ENCODE assay signal across 9 cellular contexts in genomic region chr6:150881911-150882481, GRCh38. TPM values are rescaled to one million over a fixed set of nuclear protein-coding genes. Genes with fewer than 3 reads are reported as not detected.
DNase-seq lines count a peak whose midpoint lies in the region; ATAC-seq, FAIRE-seq and TF ChIP-seq lines count a peak whose summit lies in the region.
"Had no signal": no experiment of that assay in that cellular context is flagged by ENCODE, and none has a peak within 500 bp of the region (broad histone marks: within the 10 kb centered on the region; RNA-seq: fewer than 3 reads in every experiment).

No MANE protein-coding gene starts in this region.

- H3K27me3 Mint-ChIP-seq in progenitor cell of endocrine pancreas, result no peaks in the 10 kb centered on the region

- FAIRE-seq in D721Med (lab: Jason Lieb, UNC), result no peak

- peaks cover 16% of the 10 kb centered on the region for H3K4me1 Mint-ChIP-seq in progenitor cell of endocrine pancreas (ENCODE audit: low read depth)

- DNase-seq in ELF-1 (ENCODE audit: low read depth, low spot score) (peak; percentile 65), foreskin melanocyte (peak; percentile 100), progenitor cell of endocrine pancreas (ENCODE audit: low spot score, unreplicated experiment) (no peak), D721Med (ENCODE audit: insufficient read length, low spot score) (no peak), middle frontal gyrus (ENCODE audit: extremely low spot score, low spot score) (no peak), NCI-H1930 (lab: John Stamatoyannopoulos, UW) (no peak)
- no peak for DNase-seq in central memory CD4-positive, alpha-beta T cell

- peak; percentile 95 for ATAC-seq in SK-N-SH treated with all-trans-retinoic acid at 6 μM for 48 hours

- no peak overlapping the region for H3K4me3 Mint-ChIP-seq in progenitor cell of endocrine pancreas (ENCODE audit: low read depth)
- H3K4me3 Mint-ChIP-seq: T-helper 1 cell treated with Interleukin-12 subunit alpha and Interleukin-12 subunit beta and Interleukin-4 antibody, amounts not matched to agents 30 μg/mL and 1 μg/mL, for 36 hours had no signal

- peaks cover 14% of the 10 kb centered on the region for H3K36me3 Mint-ChIP-seq in progenitor cell of endocrine pancreas (ENCODE audit: insufficient read depth)

- H3K9me3 Mint-ChIP-seq in progenitor cell of endocrine pancreas (ENCODE audit: low read depth), result no peaks in the 10 kb centered on the region
- H3K9me3 Mint-ChIP-seq: T-helper 1 cell treated with Interleukin-12 subunit alpha and Interleukin-12 subunit beta and Interleukin-4 antibody, amounts not matched to agents 30 μg/mL and 1 μg/mL, for 36 hours had no signal

- TF ChIP-seq CTCF in progenitor cell of endocrine pancreas (IDR thresholded peaks at IDR 0.05; ENCODE audit: unreplicated experiment) (no peak), D721Med (IDR thresholded peaks at IDR 0.05; ENCODE audit: insufficient read depth, missing control alignments) (no peak)

- peak overlapping the region; percentile 2 for H3K27ac Mint-ChIP-seq in progenitor cell of endocrine pancreas
- H3K27ac Mint-ChIP-seq: T-helper 1 cell treated with Interleukin-12 subunit alpha and Interleukin-12 subunit beta and Interleukin-4 antibody, amounts not matched to agents 30 μg/mL and 1 μg/mL, for 36 hours had no signal

TF ChIP-seq in SK-N-SH treated with all-trans-retinoic acid at 6 μM for 48 hours, 23 proteins besides CTCF, POLR2A, EP300 and RAD21:
- no peak for TF ChIP-seq GLIS3 (CRISPR knock-in tag; IDR thresholded peaks at IDR 0.05)
- TF ChIP-seq TSHZ2 (CRISPR knock-in tag; IDR thresholded peaks at IDR 0.05), result 0 out of 2 replicates have a peak, but pooled peaks have one; percentile 27
- no peak for TF ChIP-seq PPARA (CRISPR knock-in tag; IDR thresholded peaks at IDR 0.05; ENCODE audit: borderline replicate concordance)
- TF ChIP-seq OSR1 (CRISPR knock-in tag; IDR thresholded peaks at IDR 0.05), result no peak
- 0 out of 2 replicates have a peak, but pooled peaks have one; percentile 59 for TF ChIP-seq ESRRG (CRISPR knock-in tag; IDR thresholded peaks at IDR 0.05)
- peak; percentile 51; the same call in 1 of the 2 replicates for TF ChIP-seq TOX (CRISPR knock-in tag; IDR thresholded peaks at IDR 0.05; ENCODE audit: borderline replicate concordance)
- no peak for TF ChIP-seq TCF4 (CRISPR knock-in tag; IDR thresholded peaks at IDR 0.05; ENCODE audit: borderline replicate concordance)
- no peak for TF ChIP-seq CREB5 (CRISPR knock-in tag; IDR thresholded peaks at IDR 0.05; ENCODE audit: low read depth)
- no peak for TF ChIP-seq ARNTL (CRISPR knock-in tag; IDR thresholded peaks at IDR 0.05; ENCODE audit: borderline replicate concordance, low read depth)
- TF ChIP-seq CSDC2 (CRISPR knock-in tag; IDR thresholded peaks at IDR 0.05), result no peak
- TF ChIP-seq ISL1 (CRISPR knock-in tag; IDR thresholded peaks at IDR 0.05), result peak; percentile 52
- no peak for TF ChIP-seq CSRNP3 (CRISPR knock-in tag; IDR thresholded peaks at IDR 0.05)

RNA-seq across cellular contexts. Expression of gene MTHFD1L, which starts 16.5 kb away (rescaled TPM):
- total RNA-seq in progenitor cell of endocrine pancreas, result 37.4 and 44.5 TPM in 2 replicates

Comparison
In these comparisons a context has a peak if more than half of its experiments do, and no peak if none do; other contexts are left out.
1. DNase-seq: peak in ELF-1 (single experiment) and foreskin melanocyte (single experiment); none in progenitor cell of endocrine pancreas (single experiment), D721Med (single experiment), central memory CD4-positive, alpha-beta T cell (single experiment), middle frontal gyrus (single experiment) and NCI-H1930 (0 of 2).